In the genomic region with DNA sequence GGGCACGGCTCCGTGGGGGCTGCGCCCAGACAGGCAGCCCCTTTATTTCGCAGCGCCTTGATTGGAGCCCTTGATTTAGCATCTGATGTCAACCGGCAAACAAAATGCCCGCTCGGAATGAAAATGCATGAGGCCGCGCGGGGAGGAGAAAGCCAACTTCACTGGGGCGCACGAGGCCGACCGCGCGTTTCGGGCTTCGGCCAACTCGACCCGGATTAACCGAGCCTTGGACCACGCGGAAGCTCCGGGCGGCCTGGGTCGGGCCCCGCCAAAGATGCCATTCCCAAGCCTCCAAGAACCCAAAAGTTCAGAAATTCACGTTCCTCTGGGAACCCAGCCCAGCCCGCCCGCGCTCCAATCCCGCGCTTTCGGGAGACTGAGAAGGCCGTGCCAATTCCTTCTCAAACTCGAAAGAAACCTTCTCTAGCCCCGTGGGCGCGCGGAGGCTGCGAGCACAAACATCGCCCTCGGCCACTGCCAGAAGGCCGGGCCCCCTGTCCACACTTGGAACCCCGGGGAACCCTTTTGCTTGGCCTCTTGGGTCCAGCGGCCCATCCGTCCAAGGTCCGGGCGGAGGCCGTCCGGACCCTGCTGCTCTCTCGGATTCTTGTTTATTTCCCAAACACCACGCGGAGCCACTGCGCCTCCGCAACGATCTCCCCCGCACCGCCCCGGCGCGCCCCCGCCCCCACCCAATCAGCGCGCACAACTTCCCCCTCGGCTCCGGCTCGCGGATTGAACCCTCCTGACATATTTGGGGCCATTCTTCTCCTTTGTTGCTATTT, we compare ENCODE assay signal across 9 cellular contexts. TPM values are rescaled to one million over a fixed set of nuclear protein-coding genes. Genes with fewer than 3 reads are reported as not detected.
DNase-seq lines count a peak whose midpoint lies in the region; ATAC-seq and TF ChIP-seq lines count a peak whose summit lies in the region.
"Had no signal": no experiment of that assay in that cellular context is flagged by ENCODE, and none has a peak within 500 bp of the region (broad histone marks: within the 10 kb centered on the region; RNA-seq: fewer than 3 reads in every experiment).

No MANE protein-coding gene starts in this region.

- in situ Hi-C loops in HAP-1 (cut with MboI; ENCODE audit: low sequenced_read_pairs), result loop anchor here (25.0 kb wide), 1 partner anchor 195 kb away; no protein-coding TSS in a partner anchor

- no peaks in the 10 kb centered on the region for H3K9me3 ChIP-seq in HAP-1
- no peaks in the 10 kb centered on the region for H3K9me3 ChIP-seq in ascending aorta

- peaks cover 13% of the 10 kb centered on the region for H3K4me1 ChIP-seq in HAP-1
- peaks cover 7 to 11% of the 10 kb centered on the region in 2 donors for H3K4me1 ChIP-seq in ascending aorta

- peak overlapping the region; percentile 19 for H3K4me3 ChIP-seq in HAP-1
- peak overlapping the region; percentile 48 to 52 for H3K4me3 ChIP-seq in ascending aorta

- peak overlapping the region; percentile 71 to 78 (median 74) for H3K4me3 Mint-ChIP-seq in nephron

- H3K36me3 Mint-ChIP-seq in nephron (ENCODE audit: low read depth), result no peaks in the 10 kb centered on the region

- intact Hi-C loops in ascending aorta (cut with DNase I), result loop anchor here (10.0 kb wide), 1 partner anchor 282 kb away; no protein-coding TSS in a partner anchor

- H3K27ac Mint-ChIP-seq in nephron, result no peak overlapping the region

- TF ChIP-seq CTCF in ascending aorta (IDR thresholded peaks at IDR 0.05) (no peak), nephron (IDR thresholded peaks at IDR 0.05; ENCODE audit: unreplicated experiment in 3 of 3) (no peak)

- peaks cover 25% of the 10 kb centered on the region for H3K27me3 ChIP-seq in HAP-1 (ENCODE audit: low read depth)
- H3K27me3 ChIP-seq in ascending aorta, result peaks cover 19% of the 10 kb centered on the region

- no peak overlapping the region for H3K27ac ChIP-seq in ascending aorta

- no peak for ATAC-seq in HG03045 (IDR thresholded peaks at IDR 0.05; ENCODE audit: unreplicated experiment)
- no peak for ATAC-seq in GM18520 (IDR thresholded peaks at IDR 0.05; ENCODE audit: unreplicated experiment)
- ATAC-seq: Panc1 had no signal

- DNase-seq in COR-L47 (lab: John Stamatoyannopoulos, UW), result peak; percentile 76
- no peak for DNase-seq in HAP-1 (ENCODE audit: low spot score in 2 of 2)
- no peak for DNase-seq in ascending aorta (ENCODE audit: low spot score in 2 of 2)
- DNase-seq in activated gamma-delta T cell (lab: John Stamatoyannopoulos, UW), result no peak
- no peak for DNase-seq in NOMO-1 treated with dmso at 0.1 percent for 144 hours (lab: John Stamatoyannopoulos, UW; ENCODE audit: unreplicated experiment)

- H3K4me1 Mint-ChIP-seq in nephron, result peaks cover 22% of the 10 kb centered on the region

- no peaks in the 10 kb centered on the region for H3K36me3 ChIP-seq in HAP-1 (replicated peaks)
- no peaks in the 10 kb centered on the region for H3K36me3 ChIP-seq in ascending aorta

- H3K27me3 Mint-ChIP-seq in nephron (ENCODE audit: low read depth), result peaks cover 84% of the 10 kb centered on the region

- H3K9me3 Mint-ChIP-seq in nephron, result peaks cover 4% of the 10 kb centered on the region

RNA-seq across cellular contexts. Expression of a gene that starts 0.8 kb away (rescaled TPM):
- not detected for total RNA-seq in ascending aorta
